In the genomic region with DNA sequence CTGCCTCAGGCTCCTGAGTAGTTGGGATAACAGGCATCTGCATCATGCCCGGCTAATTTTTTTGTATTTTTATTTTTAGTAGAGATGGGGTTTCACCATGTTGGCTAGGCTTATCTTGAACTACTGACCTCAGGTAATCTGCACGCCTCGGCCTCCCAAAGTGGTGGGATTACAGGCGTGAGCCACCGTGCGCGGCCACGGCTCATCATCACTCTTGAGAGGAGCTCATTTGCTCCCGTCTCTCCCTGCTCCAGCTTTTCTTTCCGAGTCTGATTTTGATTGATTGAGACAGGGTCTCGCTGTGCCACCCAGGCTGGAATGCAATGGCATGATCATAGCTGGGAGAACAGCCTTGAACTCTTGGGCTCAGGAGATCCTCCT, we compare ENCODE assay signal across 12 cellular contexts. TPM values are rescaled to one million over a fixed set of nuclear protein-coding genes. Genes with fewer than 3 reads are reported as not detected.
A peak's percentile ranks its signal among the peaks of the same experiment; 100 is the strongest.
DNase-seq lines count a peak whose midpoint lies in the region; ATAC-seq and TF ChIP-seq lines count a peak whose summit lies in the region.
"Had no signal": no experiment of that assay in that cellular context is flagged by ENCODE, and none has a peak within 500 bp of the region (broad histone marks: within the 10 kb centered on the region; RNA-seq: fewer than 3 reads in every experiment).

No MANE protein-coding gene starts in this region.

- peak overlapping the region; percentile 86 for H3K4me3 Mint-ChIP-seq in activated T-helper 17 cell treated with anti-CD3 and anti-CD28 coated beads, Interleukin-2, amount 50 U/mL, for 72 hours
- H3K4me3 Mint-ChIP-seq in mesothelial cell of epicardium: no peak overlapping the region

- DNase-seq in heart right ventricle (peak in 1 of 2 donors; percentile 2), Right ventricle myocardium superior (no peak), mesothelial cell of epicardium (ENCODE audit: low spot score in 2 of 2, unreplicated experiment in 2 of 2) (no peak), upper lobe of left lung (no peak), RKO (ENCODE audit: low spot score) (no peak), NCI-H1436 treated with DMSO at 0.1 percent for 48 hours (lab: John Stamatoyannopoulos, UW) (no peak)
- DNase-seq: caudate nucleus; NCI-H1694 treated with DMSO at 0.1 percent for 48 hours; posterior cingulate gyrus; stimulated activated CD4-positive, alpha-beta T cell treated with anti-CD3 and anti-CD28 coated beads, Interleukin-15, amount 100 ng/mL, for 24 hours had no signal

- no peaks in the 10 kb centered on the region for H3K27me3 Mint-ChIP-seq in activated T-helper 17 cell treated with anti-CD3 and anti-CD28 coated beads, Interleukin-2, amount 50 U/mL, for 72 hours
- no peaks in the 10 kb centered on the region for H3K27me3 Mint-ChIP-seq in mesothelial cell of epicardium (ENCODE audit: low read depth)

- H3K4me3 ChIP-seq in heart right ventricle: no peak overlapping the region
- no peak overlapping the region for H3K4me3 ChIP-seq in upper lobe of left lung

- peaks cover 97% of the 10 kb centered on the region for H3K36me3 Mint-ChIP-seq in activated T-helper 17 cell treated with anti-CD3 and anti-CD28 coated beads, Interleukin-2, amount 50 U/mL, for 72 hours (ENCODE audit: low read depth)
- peaks cover 9% of the 10 kb centered on the region for H3K36me3 Mint-ChIP-seq in mesothelial cell of epicardium

- no peaks in the 10 kb centered on the region for H3K9me3 Mint-ChIP-seq in activated T-helper 17 cell treated with anti-CD3 and anti-CD28 coated beads, Interleukin-2, amount 50 U/mL, for 72 hours
- H3K9me3 Mint-ChIP-seq in mesothelial cell of epicardium: no peaks in the 10 kb centered on the region

- H3K4me1 ChIP-seq in heart right ventricle (peaks cover 14 to 89% (median 80%) of the 10 kb centered on the region in 9 donors), upper lobe of left lung (peaks cover 81 to 91% (median 83%) of the 10 kb centered on the region in 4 donors)

- no peak for TF ChIP-seq EP300 in upper lobe of left lung (IDR thresholded peaks at IDR 0.05)

- TF ChIP-seq POLR2A in upper lobe of left lung (IDR thresholded peaks at IDR 0.05): no peak

- H3K27ac ChIP-seq in heart right ventricle (peak overlapping the region in 7 of 10 donors; percentile 11 to 99 (median 88)), upper lobe of left lung (peak overlapping the region; percentile 44 to 98 (median 80))

- TF ChIP-seq CTCF in heart right ventricle (IDR thresholded peaks at IDR 0.05): no peak
- no peak for TF ChIP-seq CTCF in mesothelial cell of epicardium (IDR thresholded peaks at IDR 0.05; ENCODE audit: unreplicated experiment)
- no peak for TF ChIP-seq CTCF in upper lobe of left lung (IDR thresholded peaks at IDR 0.05)

- H3K9me3 ChIP-seq in heart right ventricle: no peaks in the 10 kb centered on the region
- no peaks in the 10 kb centered on the region for H3K9me3 ChIP-seq in upper lobe of left lung

- peaks cover 28% of the 10 kb centered on the region for H3K4me1 Mint-ChIP-seq in activated T-helper 17 cell treated with anti-CD3 and anti-CD28 coated beads, Interleukin-2, amount 50 U/mL, for 72 hours
- H3K4me1 Mint-ChIP-seq in mesothelial cell of epicardium: peaks cover 36% of the 10 kb centered on the region

- intact Hi-C loops in heart right ventricle (cut with DNase I) (no loop called here), Right ventricle myocardium superior (cut with DNase I) (no loop called here)

- H3K36me3 ChIP-seq in heart right ventricle (peaks cover 0 to 60% (median 0%) of the 10 kb centered on the region in 9 donors), upper lobe of left lung (peaks cover 0 to 35% (median 19%) of the 10 kb centered on the region in 4 donors)

- H3K27me3 ChIP-seq in heart right ventricle: no peaks in the 10 kb centered on the region
- H3K27me3 ChIP-seq in upper lobe of left lung: no peaks in the 10 kb centered on the region

- peak overlapping the region; percentile 78 for H3K27ac Mint-ChIP-seq in activated T-helper 17 cell treated with anti-CD3 and anti-CD28 coated beads, Interleukin-2, amount 50 U/mL, for 72 hours
- H3K27ac Mint-ChIP-seq in mesothelial cell of epicardium: peak overlapping the region; percentile 96

- WGBS in heart right ventricle, 2 donors: 92 to 95% methylated on average over 11 of the region's 11 CpGs
- 93 to 94% methylated on average over 11 of the region's 11 CpGs for WGBS in upper lobe of left lung, 2 donors

- ATAC-seq in heart right ventricle (no peak), Right ventricle myocardium superior (ENCODE audit: poor library complexity) (no peak), upper lobe of left lung (ENCODE audit: low FRiP score in 2 of 2) (no peak), GM18907 (IDR thresholded peaks at IDR 0.05; ENCODE audit: unreplicated experiment) (no peak)
- ATAC-seq in activated T-helper 17 cell treated with anti-CD3 and anti-CD28 coated beads, Interleukin-2, amount 50 U/mL, for 72 hours (replicated peaks): no peak

RNA-seq across cellular contexts. Expression of a gene that starts 12.6 kb away (rescaled TPM):
- total RNA-seq in heart right ventricle (10 to 100 TPM; 14.7 to 28.4 (median 17.1) TPM), Right ventricle myocardium superior (18.1 TPM), mesothelial cell of epicardium (62.0 to 66.5 TPM (median 62.3 TPM) in 3 replicates), upper lobe of left lung (100 to 1,000 TPM in 2 of 6 donors, 10 to 100 TPM in 4; 79.2 to 348 (median 92.3) TPM)
- polyA plus RNA-seq in heart right ventricle: 10 to 100 TPM; 18.5 to 18.7 TPM
- 100 to 1,000 TPM in 1 of 2 donors, 10 to 100 TPM in 1; 76.1 to 101 TPM for total RNA-seq in activated T-helper 17 cell treated with anti-CD3 and anti-CD28 coated beads, Interleukin-2, amount 50 U/mL, for 72 hours

RNA-seq across cellular contexts. Expression of a gene that starts 31.2 kb away (rescaled TPM):
- 100 to 1,000 TPM in 2 of 10 donors, 10 to 100 TPM in 6, 1 to 10 TPM in 2; 7.7 to 189 (median 17.0) TPM for total RNA-seq in heart right ventricle
- polyA plus RNA-seq in heart right ventricle: 10 to 100 TPM; 13.5 to 30.2 TPM
- 10.5 TPM for total RNA-seq in Right ventricle myocardium superior
- total RNA-seq in activated T-helper 17 cell treated with anti-CD3 and anti-CD28 coated beads, Interleukin-2, amount 50 U/mL, for 72 hours: 100 to 1,000 TPM; 129 to 175 TPM
- total RNA-seq in mesothelial cell of epicardium: 45.7 to 50.0 TPM (median 49.8 TPM) in 3 replicates
- 100 to 1,000 TPM in 3 of 6 donors, 10 to 100 TPM in 3; 67.1 to 173 (median 114) TPM for total RNA-seq in upper lobe of left lung
